Comparison of ENCODE assay signal across 1 cellular context in the genomic region with DNA sequence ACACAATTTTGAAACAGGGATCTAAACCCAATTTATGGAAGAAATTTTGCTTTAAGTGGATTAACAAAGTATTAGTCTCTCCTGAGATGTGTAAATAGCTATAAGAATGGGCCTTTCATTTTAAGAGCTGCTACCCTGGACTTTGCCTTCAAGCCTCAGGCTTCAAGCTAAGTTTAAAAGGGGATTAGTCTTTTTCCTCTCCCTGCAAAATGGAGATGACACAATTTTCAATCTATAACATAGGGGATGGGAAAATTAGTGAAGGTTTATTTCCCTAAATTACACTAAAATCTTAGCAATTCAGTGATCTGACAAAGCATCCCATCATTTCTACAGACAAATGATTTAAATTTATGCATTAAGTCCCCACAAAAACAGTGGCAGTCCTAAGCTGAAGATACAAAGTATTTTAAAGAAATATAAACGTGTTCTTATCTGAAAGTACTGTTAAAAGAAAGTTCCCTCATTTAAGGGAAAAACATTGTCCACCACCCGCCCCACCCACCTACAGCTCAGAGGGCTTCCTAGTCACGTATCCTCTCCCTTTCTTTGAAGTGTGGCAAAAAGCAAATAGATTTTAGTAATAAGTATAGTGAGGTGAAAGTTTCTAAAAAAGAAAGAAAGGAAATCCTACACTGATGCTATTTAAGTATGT.
TF ChIP-seq lines count a peak whose summit lies in the region.

No MANE protein-coding gene starts in this region.

TF ChIP-seq in HepG2, 621 proteins besides CTCF, POLR2A, EP300 and RAD21 (continued from another document and continues in another):
- TF ChIP-seq, protein P1, sequence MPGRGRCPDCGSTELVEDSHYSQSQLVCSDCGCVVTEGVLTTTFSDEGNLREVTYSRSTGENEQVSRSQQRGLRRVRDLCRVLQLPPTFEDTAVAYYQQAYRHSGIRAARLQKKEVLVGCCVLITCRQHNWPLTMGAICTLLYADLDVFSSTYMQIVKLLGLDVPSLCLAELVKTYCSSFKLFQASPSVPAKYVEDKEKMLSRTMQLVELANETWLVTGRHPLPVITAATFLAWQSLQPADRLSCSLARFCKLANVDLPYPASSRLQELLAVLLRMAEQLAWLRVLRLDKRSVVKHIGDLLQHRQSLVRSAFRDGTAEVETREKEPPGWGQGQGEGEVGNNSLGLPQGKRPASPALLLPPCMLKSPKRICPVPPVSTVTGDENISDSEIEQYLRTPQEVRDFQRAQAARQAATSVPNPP (CRISPR knock-in tag; IDR thresholded peaks at IDR 0.05) = no peak
- TF ChIP-seq ZNF790 (CRISPR knock-in tag; IDR thresholded peaks at IDR 0.05; ENCODE audit: borderline replicate concordance) (no peak), ZNF781 (CRISPR knock-in tag; IDR thresholded peaks at IDR 0.05; ENCODE audit: borderline replicate concordance, not compliant biosample characterization) (no peak), ZNF331 (CRISPR knock-in tag; IDR thresholded peaks at IDR 0.05) (no peak), ZNF451 (CRISPR knock-in tag; IDR thresholded peaks at IDR 0.05) (no peak), HNRNPLL (IDR thresholded peaks at IDR 0.05; ENCODE audit: low read depth, low read length, poor library complexity, severe bottlenecking) (no peak), RBFOX2 (IDR thresholded peaks at IDR 0.05; ENCODE audit: low read depth, low read length) (no peak; the same call in 1 of the 2 replicates), PTBP1 (IDR thresholded peaks at IDR 0.05; ENCODE audit: low read depth, low read length, poor library complexity, severe bottlenecking) (no peak), SIX4 (CRISPR knock-in tag; IDR thresholded peaks at IDR 0.05) (peak; percentile 87; the same call in 1 of the 2 replicates), CBX1 (IDR thresholded peaks at IDR 0.05; ENCODE audit: low read depth) (no peak), ZFYVE20 (CRISPR knock-in tag; IDR thresholded peaks at IDR 0.05; ENCODE audit: borderline replicate concordance, low read depth) (no peak), ZNF138 (CRISPR knock-in tag; IDR thresholded peaks at IDR 0.05; ENCODE audit: low read depth) (no peak), ZNF839 (CRISPR knock-in tag; IDR thresholded peaks at IDR 0.05; ENCODE audit: borderline replicate concordance) (no peak), PRPF4 (IDR thresholded peaks at IDR 0.05; ENCODE audit: low read depth, low read length, poor library complexity, severe bottlenecking) (no peak), SYNCRIP (IDR thresholded peaks at IDR 0.05; ENCODE audit: insufficient read depth, low read depth, low read length) (no peak), ZNF562 (CRISPR knock-in tag; IDR thresholded peaks at IDR 0.05; ENCODE audit: borderline replicate concordance) (no peak), RORA (CRISPR knock-in tag; IDR thresholded peaks at IDR 0.05) (0 out of 2 replicates have a peak, but pooled peaks have one; percentile 29), KAT2B (IDR thresholded peaks at IDR 0.05; ENCODE audit: borderline replicate concordance, low read depth, low read length) (no peak), KDM4B (CRISPR knock-in tag; IDR thresholded peaks at IDR 0.05) (no peak), JUND (CRISPR knock-in tag; IDR thresholded peaks at IDR 0.05) (no peak), EZH2 (conservative IDR thresholded peaks at IDR 0.05; ENCODE audit: low read depth, low read length) (no peak), PPARG (CRISPR knock-in tag; conservative IDR thresholded peaks at IDR 0.05) (peak; percentile 86), ZNF570 (CRISPR knock-in tag; IDR thresholded peaks at IDR 0.05; ENCODE audit: borderline replicate concordance) (no peak), ZNF160 (CRISPR knock-in tag; IDR thresholded peaks at IDR 0.05) (no peak), ZNF34 (CRISPR knock-in tag; IDR thresholded peaks at IDR 0.05; ENCODE audit: borderline replicate concordance) (no peak), ZSCAN22 (CRISPR knock-in tag; IDR thresholded peaks at IDR 0.05) (no peak), ZNF777 (CRISPR knock-in tag; IDR thresholded peaks at IDR 0.05) (no peak), ZNF225 (CRISPR knock-in tag; IDR thresholded peaks at IDR 0.05) (no peak), ZNF350 (CRISPR knock-in tag; IDR thresholded peaks at IDR 0.05; ENCODE audit: borderline replicate concordance, low read depth) (no peak)
- TF ChIP-seq, protein P2, sequence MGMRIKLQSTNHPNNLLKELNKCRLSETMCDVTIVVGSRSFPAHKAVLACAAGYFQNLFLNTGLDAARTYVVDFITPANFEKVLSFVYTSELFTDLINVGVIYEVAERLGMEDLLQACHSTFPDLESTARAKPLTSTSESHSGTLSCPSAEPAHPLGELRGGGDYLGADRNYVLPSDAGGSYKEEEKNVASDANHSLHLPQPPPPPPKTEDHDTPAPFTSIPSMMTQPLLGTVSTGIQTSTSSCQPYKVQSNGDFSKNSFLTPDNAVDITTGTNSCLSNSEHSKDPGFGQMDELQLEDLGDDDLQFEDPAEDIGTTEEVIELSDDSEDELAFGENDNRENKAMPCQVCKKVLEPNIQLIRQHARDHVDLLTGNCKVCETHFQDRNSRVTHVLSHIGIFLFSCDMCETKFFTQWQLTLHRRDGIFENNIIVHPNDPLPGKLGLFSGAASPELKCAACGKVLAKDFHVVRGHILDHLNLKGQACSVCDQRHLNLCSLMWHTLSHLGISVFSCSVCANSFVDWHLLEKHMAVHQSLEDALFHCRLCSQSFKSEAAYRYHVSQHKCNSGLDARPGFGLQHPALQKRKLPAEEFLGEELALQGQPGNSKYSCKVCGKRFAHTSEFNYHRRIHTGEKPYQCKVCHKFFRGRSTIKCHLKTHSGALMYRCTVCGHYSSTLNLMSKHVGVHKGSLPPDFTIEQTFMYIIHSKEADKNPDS (CRISPR knock-in tag; IDR thresholded peaks at IDR 0.05) = peak; percentile 74; the same call in 1 of the 2 replicates
- TF ChIP-seq, protein P3, sequence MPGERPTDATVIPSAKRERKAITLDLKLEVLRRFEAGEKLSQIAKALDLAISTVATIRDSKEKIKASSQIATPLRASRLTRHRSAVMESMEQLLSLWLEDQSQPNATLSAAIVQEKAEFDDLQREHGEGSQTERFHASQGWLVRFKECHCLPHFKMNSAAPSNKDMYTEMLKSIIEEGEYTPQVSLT (CRISPR knock-in tag; IDR thresholded peaks at IDR 0.05; ENCODE audit: borderline replicate concordance, low read depth) = no peak
- TF ChIP-seq, protein P4, sequence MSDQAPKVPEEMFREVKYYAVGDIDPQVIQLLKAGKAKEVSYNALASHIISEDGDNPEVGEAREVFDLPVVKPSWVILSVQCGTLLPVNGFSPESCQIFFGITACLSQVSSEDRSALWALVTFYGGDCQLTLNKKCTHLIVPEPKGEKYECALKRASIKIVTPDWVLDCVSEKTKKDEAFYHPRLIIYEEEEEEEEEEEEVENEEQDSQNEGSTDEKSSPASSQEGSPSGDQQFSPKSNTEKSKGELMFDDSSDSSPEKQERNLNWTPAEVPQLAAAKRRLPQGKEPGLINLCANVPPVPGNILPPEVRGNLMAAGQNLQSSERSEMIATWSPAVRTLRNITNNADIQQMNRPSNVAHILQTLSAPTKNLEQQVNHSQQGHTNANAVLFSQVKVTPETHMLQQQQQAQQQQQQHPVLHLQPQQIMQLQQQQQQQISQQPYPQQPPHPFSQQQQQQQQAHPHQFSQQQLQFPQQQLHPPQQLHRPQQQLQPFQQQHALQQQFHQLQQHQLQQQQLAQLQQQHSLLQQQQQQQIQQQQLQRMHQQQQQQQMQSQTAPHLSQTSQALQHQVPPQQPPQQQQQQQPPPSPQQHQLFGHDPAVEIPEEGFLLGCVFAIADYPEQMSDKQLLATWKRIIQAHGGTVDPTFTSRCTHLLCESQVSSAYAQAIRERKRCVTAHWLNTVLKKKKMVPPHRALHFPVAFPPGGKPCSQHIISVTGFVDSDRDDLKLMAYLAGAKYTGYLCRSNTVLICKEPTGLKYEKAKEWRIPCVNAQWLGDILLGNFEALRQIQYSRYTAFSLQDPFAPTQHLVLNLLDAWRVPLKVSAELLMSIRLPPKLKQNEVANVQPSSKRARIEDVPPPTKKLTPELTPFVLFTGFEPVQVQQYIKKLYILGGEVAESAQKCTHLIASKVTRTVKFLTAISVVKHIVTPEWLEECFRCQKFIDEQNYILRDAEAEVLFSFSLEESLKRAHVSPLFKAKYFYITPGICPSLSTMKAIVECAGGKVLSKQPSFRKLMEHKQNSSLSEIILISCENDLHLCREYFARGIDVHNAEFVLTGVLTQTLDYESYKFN (CRISPR knock-in tag; conservative IDR thresholded peaks at IDR 0.05) = peak; percentile 98
- TF ChIP-seq, protein P5, sequence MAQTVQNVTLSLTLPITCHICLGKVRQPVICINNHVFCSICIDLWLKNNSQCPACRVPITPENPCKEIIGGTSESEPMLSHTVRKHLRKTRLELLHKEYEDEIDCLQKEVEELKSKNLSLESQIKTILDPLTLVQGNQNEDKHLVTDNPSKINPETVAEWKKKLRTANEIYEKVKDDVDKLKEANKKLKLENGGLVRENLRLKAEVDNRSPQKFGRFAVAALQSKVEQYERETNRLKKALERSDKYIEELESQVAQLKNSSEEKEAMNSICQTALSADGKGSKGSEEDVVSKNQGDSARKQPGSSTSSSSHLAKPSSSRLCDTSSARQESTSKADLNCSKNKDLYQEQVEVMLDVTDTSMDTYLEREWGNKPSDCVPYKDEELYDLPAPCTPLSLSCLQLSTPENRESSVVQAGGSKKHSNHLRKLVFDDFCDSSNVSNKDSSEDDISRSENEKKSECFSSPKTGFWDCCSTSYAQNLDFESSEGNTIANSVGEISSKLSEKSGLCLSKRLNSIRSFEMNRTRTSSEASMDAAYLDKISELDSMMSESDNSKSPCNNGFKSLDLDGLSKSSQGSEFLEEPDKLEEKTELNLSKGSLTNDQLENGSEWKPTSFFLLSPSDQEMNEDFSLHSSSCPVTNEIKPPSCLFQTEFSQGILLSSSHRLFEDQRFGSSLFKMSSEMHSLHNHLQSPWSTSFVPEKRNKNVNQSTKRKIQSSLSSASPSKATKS (CRISPR knock-in tag; IDR thresholded peaks at IDR 0.05) = peak; percentile 81; the same call in 1 of the 2 replicates
- TF ChIP-seq, protein P6, sequence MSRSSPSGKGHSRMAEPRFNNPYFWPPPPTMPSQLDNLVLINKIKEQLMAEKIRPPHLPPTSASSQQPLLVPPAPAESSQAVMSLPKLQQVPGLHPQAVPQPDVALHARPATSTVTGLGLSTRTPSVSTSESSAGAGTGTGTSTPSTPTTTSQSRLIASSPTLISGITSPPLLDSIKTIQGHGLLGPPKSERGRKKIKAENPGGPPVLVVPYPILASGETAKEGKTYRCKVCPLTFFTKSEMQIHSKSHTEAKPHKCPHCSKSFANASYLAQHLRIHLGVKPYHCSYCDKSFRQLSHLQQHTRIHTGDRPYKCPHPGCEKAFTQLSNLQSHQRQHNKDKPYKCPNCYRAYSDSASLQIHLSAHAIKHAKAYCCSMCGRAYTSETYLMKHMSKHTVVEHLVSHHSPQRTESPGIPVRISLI (CRISPR knock-in tag; IDR thresholded peaks at IDR 0.05; ENCODE audit: borderline replicate concordance) = peak; percentile 72
- TF ChIP-seq, protein P7, sequence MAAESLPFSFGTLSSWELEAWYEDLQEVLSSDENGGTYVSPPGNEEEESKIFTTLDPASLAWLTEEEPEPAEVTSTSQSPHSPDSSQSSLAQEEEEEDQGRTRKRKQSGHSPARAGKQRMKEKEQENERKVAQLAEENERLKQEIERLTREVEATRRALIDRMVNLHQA (CRISPR knock-in tag; IDR thresholded peaks at IDR 0.05) = no peak; the same call in 1 of the 2 replicates
- TF ChIP-seq, protein P8, sequence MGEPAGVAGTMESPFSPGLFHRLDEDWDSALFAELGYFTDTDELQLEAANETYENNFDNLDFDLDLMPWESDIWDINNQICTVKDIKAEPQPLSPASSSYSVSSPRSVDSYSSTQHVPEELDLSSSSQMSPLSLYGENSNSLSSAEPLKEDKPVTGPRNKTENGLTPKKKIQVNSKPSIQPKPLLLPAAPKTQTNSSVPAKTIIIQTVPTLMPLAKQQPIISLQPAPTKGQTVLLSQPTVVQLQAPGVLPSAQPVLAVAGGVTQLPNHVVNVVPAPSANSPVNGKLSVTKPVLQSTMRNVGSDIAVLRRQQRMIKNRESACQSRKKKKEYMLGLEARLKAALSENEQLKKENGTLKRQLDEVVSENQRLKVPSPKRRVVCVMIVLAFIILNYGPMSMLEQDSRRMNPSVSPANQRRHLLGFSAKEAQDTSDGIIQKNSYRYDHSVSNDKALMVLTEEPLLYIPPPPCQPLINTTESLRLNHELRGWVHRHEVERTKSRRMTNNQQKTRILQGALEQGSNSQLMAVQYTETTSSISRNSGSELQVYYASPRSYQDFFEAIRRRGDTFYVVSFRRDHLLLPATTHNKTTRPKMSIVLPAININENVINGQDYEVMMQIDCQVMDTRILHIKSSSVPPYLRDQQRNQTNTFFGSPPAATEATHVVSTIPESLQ (CRISPR knock-in tag; conservative IDR thresholded peaks at IDR 0.05) = no peak
- TF ChIP-seq, protein P9, sequence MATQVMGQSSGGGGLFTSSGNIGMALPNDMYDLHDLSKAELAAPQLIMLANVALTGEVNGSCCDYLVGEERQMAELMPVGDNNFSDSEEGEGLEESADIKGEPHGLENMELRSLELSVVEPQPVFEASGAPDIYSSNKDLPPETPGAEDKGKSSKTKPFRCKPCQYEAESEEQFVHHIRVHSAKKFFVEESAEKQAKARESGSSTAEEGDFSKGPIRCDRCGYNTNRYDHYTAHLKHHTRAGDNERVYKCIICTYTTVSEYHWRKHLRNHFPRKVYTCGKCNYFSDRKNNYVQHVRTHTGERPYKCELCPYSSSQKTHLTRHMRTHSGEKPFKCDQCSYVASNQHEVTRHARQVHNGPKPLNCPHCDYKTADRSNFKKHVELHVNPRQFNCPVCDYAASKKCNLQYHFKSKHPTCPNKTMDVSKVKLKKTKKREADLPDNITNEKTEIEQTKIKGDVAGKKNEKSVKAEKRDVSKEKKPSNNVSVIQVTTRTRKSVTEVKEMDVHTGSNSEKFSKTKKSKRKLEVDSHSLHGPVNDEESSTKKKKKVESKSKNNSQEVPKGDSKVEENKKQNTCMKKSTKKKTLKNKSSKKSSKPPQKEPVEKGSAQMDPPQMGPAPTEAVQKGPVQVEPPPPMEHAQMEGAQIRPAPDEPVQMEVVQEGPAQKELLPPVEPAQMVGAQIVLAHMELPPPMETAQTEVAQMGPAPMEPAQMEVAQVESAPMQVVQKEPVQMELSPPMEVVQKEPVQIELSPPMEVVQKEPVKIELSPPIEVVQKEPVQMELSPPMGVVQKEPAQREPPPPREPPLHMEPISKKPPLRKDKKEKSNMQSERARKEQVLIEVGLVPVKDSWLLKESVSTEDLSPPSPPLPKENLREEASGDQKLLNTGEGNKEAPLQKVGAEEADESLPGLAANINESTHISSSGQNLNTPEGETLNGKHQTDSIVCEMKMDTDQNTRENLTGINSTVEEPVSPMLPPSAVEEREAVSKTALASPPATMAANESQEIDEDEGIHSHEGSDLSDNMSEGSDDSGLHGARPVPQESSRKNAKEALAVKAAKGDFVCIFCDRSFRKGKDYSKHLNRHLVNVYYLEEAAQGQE (IDR thresholded peaks at IDR 0.05; ENCODE audit: borderline replicate concordance in 1 of 2, low read depth in 1 of 2, low read length in 2 of 2) = 0 out of 4 replicates have a peak, but pooled peaks of 1 of the 2 experiments have one; percentile 50
- TF ChIP-seq, protein P10, sequence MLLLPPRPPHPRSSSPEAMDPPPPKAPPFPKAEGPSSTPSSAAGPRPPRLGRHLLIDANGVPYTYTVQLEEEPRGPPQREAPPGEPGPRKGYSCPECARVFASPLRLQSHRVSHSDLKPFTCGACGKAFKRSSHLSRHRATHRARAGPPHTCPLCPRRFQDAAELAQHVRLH (CRISPR knock-in tag; IDR thresholded peaks at IDR 0.05; ENCODE audit: borderline replicate concordance, low read depth) = 0 out of 2 replicates have a peak, but pooled peaks have one; percentile 52
- TF ChIP-seq, protein P11, sequence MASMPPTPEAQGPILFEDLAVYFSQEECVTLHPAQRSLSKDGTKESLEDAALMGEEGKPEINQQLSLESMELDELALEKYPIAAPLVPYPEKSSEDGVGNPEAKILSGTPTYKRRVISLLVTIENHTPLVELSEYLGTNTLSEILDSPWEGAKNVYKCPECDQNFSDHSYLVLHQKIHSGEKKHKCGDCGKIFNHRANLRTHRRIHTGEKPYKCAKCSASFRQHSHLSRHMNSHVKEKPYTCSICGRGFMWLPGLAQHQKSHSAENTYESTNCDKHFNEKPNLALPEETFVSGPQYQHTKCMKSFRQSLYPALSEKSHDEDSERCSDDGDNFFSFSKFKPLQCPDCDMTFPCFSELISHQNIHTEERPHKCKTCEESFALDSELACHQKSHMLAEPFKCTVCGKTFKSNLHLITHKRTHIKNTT (CRISPR knock-in tag; IDR thresholded peaks at IDR 0.05) = no peak
